In genomic region chr12:98808243-98808895, GRCh38 we compare ENCODE assay signal across 24 cellular contexts.
DNase-seq lines count a peak whose midpoint lies in the region; ATAC-seq and TF ChIP-seq lines count a peak whose summit lies in the region.
"Had no signal": no experiment of that assay in that cellular context is flagged by ENCODE, and none has a peak within 500 bp of the region (broad histone marks: within the 10 kb centered on the region; RNA-seq: fewer than 3 reads in every experiment).

No MANE protein-coding gene starts in this region.

- H3K9me3 ChIP-seq in endodermal cell (ENCODE audit: control insufficient read depth, low read length) (no peaks in the 10 kb centered on the region), neural cell (ENCODE audit: low read length) (no peaks in the 10 kb centered on the region), smooth muscle cell (replicated peaks; ENCODE audit: low read depth) (no peaks in the 10 kb centered on the region), prostate gland (no peaks in the 10 kb centered on the region)
- H3K9me3 ChIP-seq: Caco-2, SJCRH30 had no signal

- H4K20me1 ChIP-seq in neural cell (ENCODE audit: insufficient read depth) (no peaks in the 10 kb centered on the region), smooth muscle cell (ENCODE audit: low read depth) (no peaks in the 10 kb centered on the region)

- ATAC-seq in HG03342 (IDR thresholded peaks at IDR 0.05; ENCODE audit: unreplicated experiment), result no peak
- ATAC-seq: CD8-positive, alpha-beta T cell; K562; Right ventricle myocardium inferior had no signal

- H3K9ac ChIP-seq in endodermal cell (ENCODE audit: extremely low read depth, low read length, poor library complexity, severe bottlenecking) (no peak overlapping the region), neural cell (ENCODE audit: low read length) (no peak overlapping the region), smooth muscle cell (ENCODE audit: low read depth) (no peak overlapping the region)

- no peak overlapping the region for H3K4me3 ChIP-seq in endodermal cell (ENCODE audit: low read length)
- H3K4me3 ChIP-seq in neural cell (ENCODE audit: low read length), result no peak overlapping the region
- no peak overlapping the region for H3K4me3 ChIP-seq in smooth muscle cell
- H3K4me3 ChIP-seq in prostate gland, result no peak overlapping the region
- H3K4me3 ChIP-seq: K562, PC-9, SJCRH30 had no signal

- H3K9me3 Mint-ChIP-seq in endodermal cell, result no peaks in the 10 kb centered on the region
- H3K9me3 Mint-ChIP-seq: CD8-positive, alpha-beta T cell had no signal

- peaks cover 21% of the 10 kb centered on the region for H3K36me3 ChIP-seq in endodermal cell (ENCODE audit: control insufficient read depth, insufficient read depth, low read length)
- no peaks in the 10 kb centered on the region for H3K36me3 ChIP-seq in neural cell (ENCODE audit: insufficient read depth, low read length)
- no peaks in the 10 kb centered on the region for H3K36me3 ChIP-seq in smooth muscle cell (ENCODE audit: low read depth)
- no peaks in the 10 kb centered on the region for H3K36me3 ChIP-seq in prostate gland
- H3K36me3 ChIP-seq: SJCRH30 had no signal

- 81 to 83% methylated on average over 6 to 7 of the region's 7 CpGs for WGBS in endodermal cell (ENCODE audit: insufficient coverage in 1 of 2, insufficient read length in 1 of 2), 2 experiments
- 60% methylated on average over 7 of the region's 7 CpGs for WGBS in smooth muscle cell (ENCODE audit: low lambda C conversion rate)
- WGBS in prostate gland, result 47% methylated on average over 7 of the region's 7 CpGs

- TF ChIP-seq RAD21 in neural cell (conservative IDR thresholded peaks at IDR 0.05), result no peak

- H3K79me2 ChIP-seq in neural cell (replicated peaks; ENCODE audit: insufficient read depth, low read length) (no peaks in the 10 kb centered on the region), smooth muscle cell (ENCODE audit: low read depth) (no peaks in the 10 kb centered on the region)

- peak; percentile 63 for DNase-seq in amniotic epithelial cell (ENCODE audit: low read depth)
- DNase-seq in endodermal cell, result peak; percentile 48
- DNase-seq in smooth muscle cell (lab: John Stamatoyannopoulos, UW; ENCODE audit: unreplicated experiment), result no peak
- no peak for DNase-seq in prostate gland (ENCODE audit: low spot score)
- no peak for DNase-seq in stimulated activated CD4-positive, alpha-beta T cell treated with anti-CD3 and anti-CD28 coated beads, Interleukin-4, amount 100 ng/mL, for 4 hours
- no peak for DNase-seq in iPS-NIHi11 (ENCODE audit: low spot score)
- DNase-seq: CD8-positive, alpha-beta T cell; DMS79 treated with DMSO at 0.1 percent for 48 hours; Kasumi-1; NCI-H1092 treated with DMSO at 0.1 percent for 48 hours; NCI-H1436 treated with DMSO at 0.1 percent for 48 hours; NCI-H187 treated with DMSO at 0.1 percent for 48 hours; NCI-H446; NCI-H82; NK-92 treated with Interleukin-12 subunit alpha and Interleukin-12 subunit beta, amount 100 ng/mL, for 24 hours; PC-9; SJCRH30 had no signal

- H3K4me1 Mint-ChIP-seq in endodermal cell, result peaks cover 17% of the 10 kb centered on the region
- H3K4me1 Mint-ChIP-seq: B cell had no signal

- no peak for TF ChIP-seq EP300 in neural cell (conservative IDR thresholded peaks at IDR 0.05; ENCODE audit: poor library complexity, severe bottlenecking)

- no peaks in the 10 kb centered on the region for H3K9me2 ChIP-seq in neural cell (ENCODE audit: insufficient read depth, low read length)

- H3K4me2 ChIP-seq in neural cell (ENCODE audit: low read length) (no peak overlapping the region), smooth muscle cell (no peak overlapping the region)
- H3K4me2 ChIP-seq: PC-9 had no signal

- H3K27ac ChIP-seq in endodermal cell (ENCODE audit: low read depth, low read length) (no peak overlapping the region), neural cell (ENCODE audit: low read length) (peak overlapping the region; percentile 66), smooth muscle cell (ENCODE audit: low read depth) (no peak overlapping the region), prostate gland (no peak overlapping the region)
- H3K27ac ChIP-seq: C4-2B, PC-9, SJCRH30 had no signal

- H3F3A ChIP-seq in neural cell (ENCODE audit: insufficient read depth, low read length, poor library complexity, severe bottlenecking) (no peaks in the 10 kb centered on the region), smooth muscle cell (ENCODE audit: low read depth) (no peaks in the 10 kb centered on the region)

- no peak for TF ChIP-seq CTCF in endodermal cell (conservative IDR thresholded peaks at IDR 0.05)
- no peak for TF ChIP-seq CTCF in neural cell (IDR thresholded peaks at IDR 0.05; ENCODE audit: poor library complexity, severe bottlenecking)
- TF ChIP-seq CTCF in smooth muscle cell (IDR thresholded peaks at IDR 0.05; ENCODE audit: borderline replicate concordance, insufficient read depth, poor library complexity, severe bottlenecking), result no peak
- no peak for TF ChIP-seq CTCF in prostate gland (IDR thresholded peaks at IDR 0.05)

- H3K27me3 Mint-ChIP-seq in endodermal cell (ENCODE audit: insufficient read depth), result no peaks in the 10 kb centered on the region

- H3K27me3 ChIP-seq in endodermal cell (ENCODE audit: control insufficient read depth, insufficient read depth, low read length, poor library complexity, severe bottlenecking), result no peaks in the 10 kb centered on the region
- H3K27me3 ChIP-seq in neural cell (ENCODE audit: insufficient read depth, low read depth, low read length), result no peaks in the 10 kb centered on the region
- H3K27me3 ChIP-seq in smooth muscle cell (ENCODE audit: low read depth), result no peaks in the 10 kb centered on the region
- H3K27me3 ChIP-seq in prostate gland (replicated peaks; ENCODE audit: insufficient read depth), result no peaks in the 10 kb centered on the region
- H3K27me3 ChIP-seq: SJCRH30 had no signal

- intact Hi-C loops in prostate gland (cut with DNase I), result no loop called here

- H3K4me1 ChIP-seq in endodermal cell (ENCODE audit: control insufficient read depth, insufficient read depth, low read length) (no peaks in the 10 kb centered on the region), smooth muscle cell (ENCODE audit: low read depth) (no peaks in the 10 kb centered on the region), prostate gland (replicated peaks) (no peaks in the 10 kb centered on the region)
- H3K4me1 ChIP-seq: SJCRH30 had no signal

- H2AFZ ChIP-seq in neural cell (ENCODE audit: low read depth, low read length), result no peak overlapping the region
- H2AFZ ChIP-seq in smooth muscle cell (ENCODE audit: low read depth), result peak overlapping the region; percentile 81
- H2AFZ ChIP-seq: PC-9 had no signal

- no peak overlapping the region for H3K27ac Mint-ChIP-seq in endodermal cell
- H3K27ac Mint-ChIP-seq: B cell; CD8-positive, alpha-beta T cell had no signal

- H3K36me3 Mint-ChIP-seq in endodermal cell (ENCODE audit: low read depth), result peaks cover 16% of the 10 kb centered on the region
- H3K36me3 Mint-ChIP-seq: CD8-positive, alpha-beta T cell had no signal

- no peak for TF ChIP-seq POLR2A in prostate gland (IDR thresholded peaks at IDR 0.05)

- H3K4me3 Mint-ChIP-seq in endodermal cell, result no peak overlapping the region
- H3K4me3 Mint-ChIP-seq: B cell; CD8-positive, alpha-beta T cell had no signal

TF ChIP-seq in neural cell, 6 proteins besides CTCF, POLR2A, EP300 and RAD21:
- TF ChIP-seq REST (IDR thresholded peaks at IDR 0.05; ENCODE audit: borderline replicate concordance) (no peak), EZH2 (IDR thresholded peaks at IDR 0.05; ENCODE audit: borderline replicate concordance, insufficient read depth, low read length, poor library complexity, severe bottlenecking) (no peak), POLR2AphosphoS5 (IDR thresholded peaks at IDR 0.05) (no peak), TAF1 (IDR thresholded peaks at IDR 0.05; ENCODE audit: low read depth) (no peak), SMC3 (conservative IDR thresholded peaks at IDR 0.05; ENCODE audit: poor library complexity) (no peak), MXI1 (conservative IDR thresholded peaks at IDR 0.05; ENCODE audit: poor library complexity, severe bottlenecking) (no peak)

Comparison
In these comparisons a context has a peak if more than half of its experiments do, and no peak if none do; other contexts are left out.
1. DNase-seq: peak in amniotic epithelial cell (single experiment) and endodermal cell (single experiment); none in smooth muscle cell (single experiment), prostate gland (single experiment), stimulated activated CD4-positive, alpha-beta T cell treated with anti-CD3 and anti-CD28 coated beads, Interleukin-4, amount 100 ng/mL, for 4 hours (0 of 2) and iPS-NIHi11 (single experiment).